ENCODE assay signal across 8 cellular contexts in genomic region chr3:64533565-64534317, GRCh38.
DNase-seq lines count a peak whose midpoint lies in the region; ATAC-seq and TF ChIP-seq lines count a peak whose summit lies in the region.

No MANE protein-coding gene starts in this region.

- no peaks in the 10 kb centered on the region for H3K9me2 ChIP-seq in DOHH2 (replicated peaks; ENCODE audit: control insufficient read depth, low read length)

- no peak overlapping the region for H3K9ac ChIP-seq in neural progenitor cell

- H3K79me2 ChIP-seq in DOHH2 (ENCODE audit: control insufficient read depth, low read length) (no peaks in the 10 kb centered on the region), neural progenitor cell (ENCODE audit: low read depth) (no peaks in the 10 kb centered on the region)

- TF ChIP-seq CTCF in DOHH2 (IDR thresholded peaks at IDR 0.05; ENCODE audit: low read depth, low read length, poor library complexity, severe bottlenecking) (peak; percentile 77), fibroblast of villous mesenchyme (IDR thresholded peaks at IDR 0.05; ENCODE audit: insufficient read depth, low read depth, low read length) (peak; percentile 93), neural progenitor cell (IDR thresholded peaks at IDR 0.05) (peak; percentile 95), type B pancreatic cell (conservative IDR thresholded peaks at IDR 0.05) (peak; percentile 96)

- H3K27ac ChIP-seq in DOHH2 (ENCODE audit: low read depth, low read length), result no peak overlapping the region
- no peak overlapping the region for H3K27ac ChIP-seq in neural progenitor cell

- H3K27ac Mint-ChIP-seq in neural progenitor cell (no peak overlapping the region), type B pancreatic cell (peak overlapping the region; percentile 54)

- DNase-seq in HK-2 (ENCODE audit: unreplicated experiment) (peak; percentile 81), NCI-H748 (lab: John Stamatoyannopoulos, UW; ENCODE audit: unreplicated experiment) (peak; percentile 83), fibroblast of villous mesenchyme (ENCODE audit: low read depth) (peak; percentile 93), neural progenitor cell (ENCODE audit: low spot score) (peak; percentile 95), type B pancreatic cell (ENCODE audit: extremely low spot score, unreplicated experiment) (peak; percentile 89)
- peak; percentile 72 for DNase-seq in activated CD8-positive, alpha-beta memory T cell treated with anti-CD3 and anti-CD28 coated beads, Interleukin-2, amount 50 U/mL, for 48 hours

- H3K4me1 ChIP-seq in DOHH2 (ENCODE audit: control insufficient read depth, low read length), result no peaks in the 10 kb centered on the region
- peaks cover 28% of the 10 kb centered on the region for H3K4me1 ChIP-seq in neural progenitor cell

- no peaks in the 10 kb centered on the region for H3K36me3 ChIP-seq in DOHH2 (ENCODE audit: control insufficient read depth, low read length)
- peaks cover 5% of the 10 kb centered on the region for H3K36me3 ChIP-seq in neural progenitor cell

- peaks cover 1% of the 10 kb centered on the region for H3K9me3 Mint-ChIP-seq in neural progenitor cell
- no peaks in the 10 kb centered on the region for H3K9me3 Mint-ChIP-seq in type B pancreatic cell

- H3K4me3 ChIP-seq in DOHH2 (ENCODE audit: low read length), result no peak overlapping the region
- H3K4me3 ChIP-seq in fibroblast of villous mesenchyme (ENCODE audit: low read depth, low read length), result no peak overlapping the region
- H3K4me3 ChIP-seq in neural progenitor cell, result no peak overlapping the region

- H3F3A ChIP-seq in DOHH2 (ENCODE audit: control insufficient read depth, insufficient read depth) (no peaks in the 10 kb centered on the region), neural progenitor cell (ENCODE audit: low read depth) (peaks cover 15% of the 10 kb centered on the region)

- H3K27me3 ChIP-seq in DOHH2 (ENCODE audit: control insufficient read depth, low read length) (no peaks in the 10 kb centered on the region), neural progenitor cell (peaks cover 25% of the 10 kb centered on the region)

- H4K20me1 ChIP-seq in DOHH2 (ENCODE audit: control insufficient read depth, insufficient read depth, low read depth, low read length), result no peaks in the 10 kb centered on the region
- no peaks in the 10 kb centered on the region for H4K20me1 ChIP-seq in neural progenitor cell (ENCODE audit: low read depth)

- H3K9me3 ChIP-seq in DOHH2 (ENCODE audit: control insufficient read depth, insufficient read depth, low read length), result no peaks in the 10 kb centered on the region
- H3K9me3 ChIP-seq in neural progenitor cell (ENCODE audit: low read depth), result no peaks in the 10 kb centered on the region

- peak; percentile 95 for ATAC-seq in GM21423 (IDR thresholded peaks at IDR 0.05; ENCODE audit: unreplicated experiment)

- H3K4me3 Mint-ChIP-seq in neural progenitor cell, result no peak overlapping the region
- peak overlapping the region; percentile 32 for H3K4me3 Mint-ChIP-seq in type B pancreatic cell

- H3K4me1 Mint-ChIP-seq in neural progenitor cell (peaks cover 13% of the 10 kb centered on the region), type B pancreatic cell (ENCODE audit: unreplicated experiment) (peaks cover 34% of the 10 kb centered on the region)

- H3K36me3 Mint-ChIP-seq in neural progenitor cell (peaks cover 20% of the 10 kb centered on the region), type B pancreatic cell (peaks cover 10% of the 10 kb centered on the region)

- H3K27me3 Mint-ChIP-seq in neural progenitor cell (ENCODE audit: insufficient read depth, low read depth) (no peaks in the 10 kb centered on the region), type B pancreatic cell (peaks cover 10% of the 10 kb centered on the region)

- H2AFZ ChIP-seq in neural progenitor cell (replicated peaks), result peak overlapping the region; percentile 14

- H3K4me2 ChIP-seq in DOHH2 (ENCODE audit: low read length) (no peak overlapping the region), neural progenitor cell (peak overlapping the region; percentile 1)
